Comparison of ENCODE assay signal across 8 cellular contexts in the genomic region with DNA sequence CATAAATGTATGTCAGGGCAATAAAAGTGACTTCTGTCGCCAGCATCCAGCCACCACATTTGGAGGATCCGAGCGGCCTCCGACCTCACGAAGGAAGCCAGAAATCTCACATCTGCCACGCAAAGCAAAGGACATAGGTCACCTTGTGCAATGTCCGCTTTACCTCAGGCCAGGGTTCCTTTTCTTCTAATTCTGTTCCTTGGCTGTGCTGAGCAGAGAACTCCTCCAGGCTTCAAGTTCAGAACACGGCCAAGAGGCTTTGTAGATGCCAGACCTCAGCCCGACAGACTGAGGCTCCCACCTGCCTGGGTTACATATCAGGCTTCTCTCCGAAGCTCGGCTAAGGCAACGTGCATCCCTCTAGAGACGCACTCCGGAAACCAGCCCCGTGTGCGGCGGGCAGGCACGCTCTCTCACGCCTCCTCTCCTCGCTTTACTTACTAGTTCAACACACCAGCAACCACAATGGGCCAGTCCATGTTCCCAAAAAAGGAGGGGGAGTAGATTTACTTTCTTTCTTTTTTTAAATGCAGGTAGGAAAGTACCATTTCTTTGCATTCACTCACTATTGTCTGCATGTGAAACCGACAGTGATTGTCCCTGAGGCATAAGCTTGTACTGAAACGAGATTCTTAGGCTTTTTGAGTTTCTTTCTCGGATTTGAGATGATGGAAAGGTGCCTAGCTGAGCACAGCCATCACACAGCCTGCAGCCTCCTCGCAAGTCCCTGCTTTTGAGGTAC.
DNase-seq lines count a peak whose midpoint lies in the region; ATAC-seq and TF ChIP-seq lines count a peak whose summit lies in the region.

No MANE protein-coding gene starts in this region.

- H3K27ac Mint-ChIP-seq in activated CD4-positive, alpha-beta memory T cell treated with anti-CD3 and anti-CD28 coated beads, Interleukin-2, amount 10 ng/mL, durations not matched to agents 7 days and 5 days, result peak overlapping the region; percentile 92

- no peak overlapping the region for H4K5ac ChIP-seq in mesendoderm (ENCODE audit: low read length)

- H3K18ac ChIP-seq in mesendoderm (ENCODE audit: low read length), result no peak overlapping the region

- POLR2A ChIA-PET in AG04449 (lab: Yijun Ruan, JAX), result no interaction called here
- POLR2A ChIA-PET in activated CD4-positive, alpha-beta memory T cell treated with anti-CD3 and anti-CD28 coated beads, Interleukin-2, amount 10 ng/mL, durations not matched to agents 7 days and 5 days (lab: Charles Lee), result interaction anchor here (0.9 to 7.8 kb wide), 18 partner anchors 8 to 296 kb away, joined by 3 to 211 read pairs (median 5); no protein-coding TSS in a partner anchor

- H2AK5ac ChIP-seq in mesendoderm (ENCODE audit: low read length), result no peak overlapping the region

- no peaks in the 10 kb centered on the region for H3K27me3 ChIP-seq in mesendoderm (ENCODE audit: insufficient read depth, low read length, poor library complexity)

- H3K4me3 Mint-ChIP-seq in activated CD4-positive, alpha-beta memory T cell treated with anti-CD3 and anti-CD28 coated beads, Interleukin-2, amount 10 ng/mL, durations not matched to agents 7 days and 5 days, result peak overlapping the region; percentile 86

- no peak overlapping the region for H4K8ac ChIP-seq in mesendoderm (ENCODE audit: low read depth, low read length)

- H3K56ac ChIP-seq in mesendoderm (ENCODE audit: low read length), result peak overlapping the region; percentile 73

- H3K36me3 Mint-ChIP-seq in activated CD4-positive, alpha-beta memory T cell treated with anti-CD3 and anti-CD28 coated beads, Interleukin-2, amount 10 ng/mL, durations not matched to agents 7 days and 5 days (ENCODE audit: low read depth), result peaks cover 25% of the 10 kb centered on the region

- peaks cover 52% of the 10 kb centered on the region for H3K4me1 Mint-ChIP-seq in activated CD4-positive, alpha-beta memory T cell treated with anti-CD3 and anti-CD28 coated beads, Interleukin-2, amount 10 ng/mL, durations not matched to agents 7 days and 5 days

- WGBS in mesendoderm (ENCODE audit: extremely low coverage, insufficient coverage, low lambda C conversion rate), result no CpG with 5 or more reads among the region's 24 CpGs

- no peak overlapping the region for H3K4ac ChIP-seq in mesendoderm (ENCODE audit: low read depth, low read length)

- TF ChIP-seq CTCF in AG04449 (IDR thresholded peaks at IDR 0.05; ENCODE audit: insufficient read depth, low read length, missing control alignments), result no peak

- H3K79me2 ChIP-seq in mesendoderm (ENCODE audit: control insufficient read depth, insufficient read depth, low read length), result peaks cover 12% of the 10 kb centered on the region

- no peaks in the 10 kb centered on the region for H3K36me3 ChIP-seq in mesendoderm (ENCODE audit: control insufficient read depth, insufficient read depth, low read length)

- H3K79me1 ChIP-seq in mesendoderm (ENCODE audit: low read length), result peaks cover 8% of the 10 kb centered on the region

- no peaks in the 10 kb centered on the region for H3K9me3 Mint-ChIP-seq in activated CD4-positive, alpha-beta memory T cell treated with anti-CD3 and anti-CD28 coated beads, Interleukin-2, amount 10 ng/mL, durations not matched to agents 7 days and 5 days

- H3K4me1 ChIP-seq in mesendoderm (ENCODE audit: control insufficient read depth, low read depth, low read length), result peaks cover 13% of the 10 kb centered on the region

- H3K9ac ChIP-seq in mesendoderm (ENCODE audit: low read length), result peak overlapping the region; percentile 65

- no peak overlapping the region for H2BK120ac ChIP-seq in mesendoderm (ENCODE audit: low read depth, low read length)

- no peak overlapping the region for H2BK5ac ChIP-seq in mesendoderm (ENCODE audit: low read length)

- H2BK15ac ChIP-seq in mesendoderm (replicated peaks; ENCODE audit: low read depth), result no peak overlapping the region

- peak overlapping the region; percentile 63 for H3K4me2 ChIP-seq in mesendoderm (ENCODE audit: low read length)

- no peak for DNase-seq in AG04449 (ENCODE audit: low read depth, low spot score)
- peak; percentile 95 for DNase-seq in NCI-H510A (lab: John Stamatoyannopoulos, UW)
- peak; percentile 91 for DNase-seq in activated CD4-positive, alpha-beta memory T cell treated with anti-CD3 and anti-CD28 coated beads, Interleukin-2, amount 10 ng/mL, durations not matched to agents 7 days and 5 days
- peak; percentile 81 for DNase-seq in effector CD8-positive, alpha-beta T cell (lab: John Stamatoyannopoulos, UW)
- peak; percentile 98 for DNase-seq in mesendoderm
- peak; percentile 51 for DNase-seq in stimulated activated CD8-positive, alpha-beta memory T cell treated with anti-CD3 and anti-CD28 coated beads, Interleukin-15, amount 100 ng/mL, for 24 hours (ENCODE audit: low read depth)

- no peaks in the 10 kb centered on the region for H3K27me3 Mint-ChIP-seq in activated CD4-positive, alpha-beta memory T cell treated with anti-CD3 and anti-CD28 coated beads, Interleukin-2, amount 10 ng/mL, durations not matched to agents 7 days and 5 days

- ATAC-seq in GM18909 (IDR thresholded peaks at IDR 0.05; ENCODE audit: poor library complexity, unreplicated experiment) (peak; percentile 99), HG03139 (IDR thresholded peaks at IDR 0.05; ENCODE audit: unreplicated experiment) (peak; percentile 97)

- H3K27ac ChIP-seq in mesendoderm (ENCODE audit: low read depth, low read length), result no peak overlapping the region

- H3K4me3 ChIP-seq in AG04449 (ENCODE audit: low read depth, low read length), result peak overlapping the region; percentile 34
- peak overlapping the region; percentile 38 for H3K4me3 ChIP-seq in mesendoderm (ENCODE audit: low read length)

- CTCF ChIA-PET in AG04449 (lab: Yijun Ruan, JAX), result interaction anchor here (0.6 to 1.6 kb wide), 8 partner anchors 13 to 295 kb away, joined by 3 to 4 read pairs (median 3); partner anchors contain the start of gene FHIP2A
- CTCF ChIA-PET in activated CD4-positive, alpha-beta memory T cell treated with anti-CD3 and anti-CD28 coated beads, Interleukin-2, amount 10 ng/mL, durations not matched to agents 7 days and 5 days (lab: Charles Lee), result interaction anchor here (0.7 to 6.0 kb wide), 20 partner anchors 8 to 413 kb away, joined by 3 to 93 read pairs (median 4); partner anchors contain the start of gene FHIP2A

- H3K23ac ChIP-seq in mesendoderm (ENCODE audit: low read length), result no peak overlapping the region
